ENCODE assay signal across 20 cellular contexts in the genomic region with DNA sequence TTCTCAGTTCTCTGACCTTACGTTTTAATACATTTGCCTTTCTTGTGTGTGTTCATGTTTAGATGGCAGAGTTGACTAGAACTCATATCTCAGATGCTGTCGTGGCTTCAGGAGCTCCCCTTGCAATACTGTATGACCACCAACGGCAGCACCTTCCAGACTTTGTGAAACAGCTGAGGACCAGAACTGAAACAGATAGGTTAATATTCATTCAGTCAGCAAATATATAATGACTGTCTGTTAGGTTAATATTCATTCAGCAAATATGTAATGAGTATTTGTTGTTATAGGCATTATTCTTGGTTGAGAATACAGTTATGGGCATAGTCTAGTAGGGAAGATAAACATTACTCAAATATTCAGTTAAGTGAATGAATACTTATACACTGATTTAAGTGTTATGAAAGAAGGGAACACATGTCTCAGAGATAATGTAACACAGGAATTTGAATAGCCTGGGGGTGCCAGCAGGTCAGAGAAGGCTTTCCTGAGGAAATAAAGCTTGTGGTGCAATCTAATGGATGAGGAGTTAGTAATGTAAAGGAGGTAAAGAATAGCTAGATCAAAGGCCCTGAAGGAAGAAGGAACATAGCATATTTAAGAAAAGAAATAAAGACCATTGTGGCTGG.
DNase-seq lines count a peak whose midpoint lies in the region; ATAC-seq and TF ChIP-seq lines count a peak whose summit lies in the region.
"Had no signal": no experiment of that assay in that cellular context is flagged by ENCODE, and none has a peak within 500 bp of the region (broad histone marks: within the 10 kb centered on the region; RNA-seq: fewer than 3 reads in every experiment).

No MANE protein-coding gene starts in this region.

- no peaks in the 10 kb centered on the region for H3K27me3 ChIP-seq in heart right ventricle
- H3K27me3 ChIP-seq: left lung, Peyer's patch had no signal

- DNase-seq in EL, result peak; percentile 95
- peak; percentile 79 for DNase-seq in NCI-H226
- DNase-seq in dermis blood vessel endothelial cell, result peak; percentile 38
- no peak for DNase-seq in osteocyte (ENCODE audit: extremely low spot score, unreplicated experiment)
- DNase-seq in heart right ventricle, result no peak
- DNase-seq in left ventricle myocardium superior, result no peak
- DNase-seq: activated CD4-positive, alpha-beta T cell treated with anti-CD3 and anti-CD28 coated beads for 36 hours; H7; Kasumi-1; left lung; NCI-H2081; Peyer's patch; right cardiac atrium; stimulated activated CD4-positive, alpha-beta T cell treated with anti-CD3 and anti-CD28 coated beads, Interleukin-4, amount 100 ng/mL, for 24 hours had no signal

- no peak overlapping the region for H3K4me3 Mint-ChIP-seq in osteocyte (ENCODE audit: unreplicated experiment)
- H3K4me3 Mint-ChIP-seq: activated CD4-positive, alpha-beta T cell treated with anti-CD3 and anti-CD28 coated beads for 36 hours; activated T-helper 1 cell treated with anti-CD3 and anti-CD28 coated beads, Interleukin-12 subunit alpha, Interleukin-12 subunit beta, Interleukin-2, Interleukin-4 antibody, amounts not matched to agents 30 ng/mL and 10 ng/mL and 1 ng/mL, durations not matched to agents 14 hours and 24 hours and 36 hours; brain; nephron; stimulated activated naive CD8-positive, alpha-beta T cell treated with anti-CD3 and anti-CD28 coated beads, Interleukin-15, Interleukin-2, amounts not matched to agents 100 ng/mL and 50 ng/mL, for 24 hours had no signal

- H3K27me3 Mint-ChIP-seq in osteocyte (ENCODE audit: unreplicated experiment), result no peaks in the 10 kb centered on the region
- H3K27me3 Mint-ChIP-seq: activated CD4-positive, alpha-beta T cell treated with anti-CD3 and anti-CD28 coated beads for 36 hours; brain; stimulated activated naive CD8-positive, alpha-beta T cell treated with anti-CD3 and anti-CD28 coated beads, Interleukin-15, Interleukin-2, amounts not matched to agents 100 ng/mL and 50 ng/mL, for 24 hours had no signal

- no peaks in the 10 kb centered on the region for H3K9me3 ChIP-seq in heart right ventricle
- H3K9me3 ChIP-seq: left lung, Peyer's patch had no signal

- H3K27ac Mint-ChIP-seq in osteocyte (ENCODE audit: unreplicated experiment), result peak overlapping the region; percentile 67
- H3K27ac Mint-ChIP-seq: activated CD4-positive, alpha-beta T cell treated with anti-CD3 and anti-CD28 coated beads for 36 hours; activated T-helper 1 cell treated with anti-CD3 and anti-CD28 coated beads, Interleukin-12 subunit alpha, Interleukin-12 subunit beta, Interleukin-2, Interleukin-4 antibody, amounts not matched to agents 30 ng/mL and 10 ng/mL and 1 ng/mL, durations not matched to agents 14 hours and 24 hours and 36 hours; brain; nephron; stimulated activated naive CD8-positive, alpha-beta T cell treated with anti-CD3 and anti-CD28 coated beads, Interleukin-15, Interleukin-2, amounts not matched to agents 100 ng/mL and 50 ng/mL, for 24 hours had no signal

- TF ChIP-seq CTCF in osteocyte (IDR thresholded peaks at IDR 0.05), result no peak
- TF ChIP-seq CTCF in heart right ventricle (IDR thresholded peaks at IDR 0.05), result no peak

- H3K36me3 Mint-ChIP-seq in osteocyte (ENCODE audit: unreplicated experiment), result peaks cover 49% of the 10 kb centered on the region

- peaks cover 23% of the 10 kb centered on the region for H3K4me1 Mint-ChIP-seq in osteocyte (ENCODE audit: unreplicated experiment)
- H3K4me1 Mint-ChIP-seq: brain, nephron had no signal

- no peaks in the 10 kb centered on the region for H3K9me3 Mint-ChIP-seq in osteocyte (ENCODE audit: unreplicated experiment)
- H3K9me3 Mint-ChIP-seq: activated T-helper 1 cell treated with anti-CD3 and anti-CD28 coated beads, Interleukin-12 subunit alpha, Interleukin-12 subunit beta, Interleukin-2, Interleukin-4 antibody, amounts not matched to agents 30 ng/mL and 10 ng/mL and 1 ng/mL, durations not matched to agents 14 hours and 24 hours and 36 hours; brain; nephron; stimulated activated naive CD8-positive, alpha-beta T cell treated with anti-CD3 and anti-CD28 coated beads, Interleukin-15, Interleukin-2, amounts not matched to agents 100 ng/mL and 50 ng/mL, for 24 hours had no signal

- no peaks in the 10 kb centered on the region for H3K4me1 ChIP-seq in heart right ventricle
- H3K4me1 ChIP-seq: left lung, Peyer's patch had no signal

- H3K36me3 ChIP-seq in heart right ventricle, result peaks cover 0 to 90% (median 55%) of the 10 kb centered on the region in 9 donors

- 91 to 94% methylated on average over 3 of the region's 3 CpGs for WGBS in heart right ventricle, 2 donors

- ATAC-seq in GM19463 (IDR thresholded peaks at IDR 0.05; ENCODE audit: unreplicated experiment), result no peak
- ATAC-seq in heart right ventricle, result no peak
- ATAC-seq in left ventricle myocardium superior, result no peak
- no peak for ATAC-seq in HG02970 (IDR thresholded peaks at IDR 0.05; ENCODE audit: low FRiP score, unreplicated experiment)
- ATAC-seq: activated CD4-positive, alpha-beta T cell treated with anti-CD3 and anti-CD28 coated beads for 36 hours; left lung; right cardiac atrium had no signal

- H3K4me3 ChIP-seq in heart right ventricle, result no peak overlapping the region
- H3K4me3 ChIP-seq: left lung, Peyer's patch had no signal

- intact Hi-C loops in heart right ventricle (cut with DNase I), result loop anchor here in 1 of 10 donors (5.0 kb wide), 1 partner anchor 34 kb away; no protein-coding TSS in a partner anchor
- intact Hi-C loops in left ventricle myocardium superior (cut with micrococcal nuclease), result no loop called here

- H3K27ac ChIP-seq in heart right ventricle, result no peak overlapping the region
- H3K27ac ChIP-seq: left lung, Peyer's patch had no signal

Comparison
In these comparisons a context has a peak if more than half of its experiments do, and no peak if none do; other contexts are left out.
1. DNase-seq: peak in EL (single experiment), NCI-H226 (single experiment) and dermis blood vessel endothelial cell (single experiment); none in osteocyte (single experiment), heart right ventricle (0 of 2) and left ventricle myocardium superior (single experiment).